21 cellular contexts compared by ENCODE assay signal in genomic region chr6:79240509-79240908, GRCh38. TPM values are rescaled to one million over a fixed set of nuclear protein-coding genes. Genes with fewer than 3 reads are reported as not detected.
DNase-seq lines count a peak whose midpoint lies in the region; ATAC-seq and TF ChIP-seq lines count a peak whose summit lies in the region.
"Had no signal": no experiment of that assay in that cellular context is flagged by ENCODE, and none has a peak within 500 bp of the region (broad histone marks: within the 10 kb centered on the region; RNA-seq: fewer than 3 reads in every experiment).

No MANE protein-coding gene starts in this region.

- H3K4me3 ChIP-seq in RWPE2 (ENCODE audit: severe bottlenecking) = no peak overlapping the region
- H3K4me3 ChIP-seq in heart right ventricle = no peak overlapping the region
- H3K4me3 ChIP-seq in adrenal gland = no peak overlapping the region
- H3K4me3 ChIP-seq: esophagus muscularis mucosa, GM23338, neural progenitor cell, sigmoid colon, uterus had no signal

- WGBS in heart right ventricle, 2 donors = 30 to 42% methylated on average over 1 of the region's 1 CpG
- WGBS in adrenal gland, 4 donors = 66 to 87% (median 74%) methylated on average over 1 of the region's 1 CpG

- H3K27ac Mint-ChIP-seq in immature natural killer cell (no peak overlapping the region), T-helper 17 cell (no peak overlapping the region)
- H3K27ac Mint-ChIP-seq: activated naive CD8-positive, alpha-beta T cell treated with anti-CD3 and anti-CD28 coated beads, Interleukin-2, amount 10 ng/mL, durations not matched to agents 7 days and 5 days; GM23338; neural progenitor cell; stimulated activated naive B cell treated with anti-CD40 and anti-IgM and Interleukin-4, amounts not matched to agents 10 μg/mL and 1 μg/mL and 100 μg/mL, for 72 hours; T-helper 1 cell treated with Interleukin-12 subunit alpha and Interleukin-12 subunit beta and Interleukin-4 antibody, amounts not matched to agents 30 μg/mL and 1 μg/mL, for 36 hours had no signal

- TF ChIP-seq POLR2A in adrenal gland (IDR thresholded peaks at IDR 0.05) = no peak

- TF ChIP-seq CTCF in RWPE2 (IDR thresholded peaks at IDR 0.05; ENCODE audit: poor library complexity, severe bottlenecking) (no peak), heart right ventricle (IDR thresholded peaks at IDR 0.05) (no peak), adrenal gland (IDR thresholded peaks at IDR 0.05) (no peak)

- intact Hi-C loops in heart right ventricle (cut with DNase I) (loop anchor here in 1 of 10 donors (5.0 kb wide), 1 partner anchor 163 kb away; the partner anchor contains the start of gene PHIP), adrenal gland (cut with DNase I) (no loop called here)

- H3K27me3 Mint-ChIP-seq in immature natural killer cell (ENCODE audit: low read depth in 3 of 3) (peaks cover 0 to 3% (median 0%) of the 10 kb centered on the region in 3 donors), T-helper 17 cell (peaks cover 9% of the 10 kb centered on the region)

- H3K4me3 Mint-ChIP-seq in immature natural killer cell = no peak overlapping the region
- no peak overlapping the region for H3K4me3 Mint-ChIP-seq in T-helper 17 cell
- H3K4me3 Mint-ChIP-seq: activated naive CD8-positive, alpha-beta T cell treated with anti-CD3 and anti-CD28 coated beads, Interleukin-2, amount 10 ng/mL, durations not matched to agents 7 days and 5 days; GM23338; neural progenitor cell; stimulated activated naive B cell treated with anti-CD40 and anti-IgM and Interleukin-4, amounts not matched to agents 10 μg/mL and 1 μg/mL and 100 μg/mL, for 72 hours; T-helper 1 cell treated with Interleukin-12 subunit alpha and Interleukin-12 subunit beta and Interleukin-4 antibody, amounts not matched to agents 30 μg/mL and 1 μg/mL, for 36 hours had no signal

- H3K9me3 Mint-ChIP-seq in immature natural killer cell = no peaks in the 10 kb centered on the region
- H3K9me3 Mint-ChIP-seq: activated naive CD8-positive, alpha-beta T cell treated with anti-CD3 and anti-CD28 coated beads, Interleukin-2, amount 10 ng/mL, durations not matched to agents 7 days and 5 days; GM23338; stimulated activated naive B cell treated with anti-CD40 and anti-IgM and Interleukin-4, amounts not matched to agents 10 μg/mL and 1 μg/mL and 100 μg/mL, for 72 hours had no signal

- H3K27ac ChIP-seq in RWPE2 (ENCODE audit: poor library complexity, severe bottlenecking) (no peak overlapping the region), heart right ventricle (no peak overlapping the region), adrenal gland (no peak overlapping the region)
- H3K27ac ChIP-seq: esophagus muscularis mucosa, neural progenitor cell, RWPE1, sigmoid colon, uterus had no signal

- H3K27me3 ChIP-seq in RWPE2 (ENCODE audit: insufficient read depth, poor library complexity, severe bottlenecking) (no peaks in the 10 kb centered on the region), heart right ventricle (no peaks in the 10 kb centered on the region), adrenal gland (no peaks in the 10 kb centered on the region)
- H3K27me3 ChIP-seq: esophagus muscularis mucosa, neural progenitor cell, sigmoid colon, uterus had no signal

- H3K36me3 ChIP-seq in RWPE2 (ENCODE audit: low read depth) = no peaks in the 10 kb centered on the region
- no peaks in the 10 kb centered on the region for H3K36me3 ChIP-seq in heart right ventricle
- H3K36me3 ChIP-seq in adrenal gland (replicated peaks in 1 of 2) = no peaks in the 10 kb centered on the region
- H3K36me3 ChIP-seq: esophagus muscularis mucosa, neural progenitor cell, sigmoid colon, uterus had no signal

- ATAC-seq in GM18867 (IDR thresholded peaks at IDR 0.05; ENCODE audit: unreplicated experiment) (peak; percentile 49), HG03135 (IDR thresholded peaks at IDR 0.05; ENCODE audit: unreplicated experiment) (peak; percentile 47), RWPE2 (ENCODE audit: low read depth) (peak; percentile 40; the same call in 1 of the 3 replicates), heart right ventricle (peak in 6 of 8 donors; percentile 55 to 96 (median 66)), T-helper 17 cell (no peak)
- ATAC-seq: GM23338 had no signal

- H3K4me1 Mint-ChIP-seq in immature natural killer cell = peaks cover 0 to 2% of the 10 kb centered on the region in 2 donors
- H3K4me1 Mint-ChIP-seq in T-helper 17 cell = no peaks in the 10 kb centered on the region
- H3K4me1 Mint-ChIP-seq: GM23338, neural progenitor cell had no signal

- H3K9me3 ChIP-seq in RWPE2 (ENCODE audit: severe bottlenecking) = no peaks in the 10 kb centered on the region
- H3K9me3 ChIP-seq in heart right ventricle = no peaks in the 10 kb centered on the region
- H3K9me3 ChIP-seq in adrenal gland (replicated peaks in 1 of 3) = no peaks in the 10 kb centered on the region
- no peaks in the 10 kb centered on the region for H3K9me3 ChIP-seq in T-helper 17 cell (ENCODE audit: control insufficient read depth, low read length, poor library complexity, severe bottlenecking)
- H3K9me3 ChIP-seq: esophagus muscularis mucosa, sigmoid colon, uterus had no signal

- DNase-seq in RWPE2 (ENCODE audit: low spot score) (no peak), heart right ventricle (no peak), NCI-H2171 treated with DMSO at 0.1 percent for 48 hours (lab: John Stamatoyannopoulos, UW) (no peak), immature natural killer cell (no peak), adrenal gland (no peak), T-helper 17 cell (no peak)
- DNase-seq: activated CD4-positive, alpha-beta T cell treated with anti-CD3 and anti-CD28 coated beads for 1 hour; activated naive CD8-positive, alpha-beta T cell treated with anti-CD3 and anti-CD28 coated beads, Interleukin-2, amount 10 ng/mL, durations not matched to agents 7 days and 5 days; DND-41; NCI-H510A; sigmoid colon; stimulated activated CD4-positive, alpha-beta T cell treated with anti-CD3 and anti-CD28 coated beads, Interleukin-4, amount 100 ng/mL, for 4 hours; stimulated activated naive B cell treated with anti-CD40 and anti-IgM and Interleukin-4, amounts not matched to agents 10 μg/mL and 1 μg/mL and 100 μg/mL, for 72 hours; uterus had no signal

- H3K4me1 ChIP-seq in RWPE2 (ENCODE audit: insufficient read depth, poor library complexity, severe bottlenecking) (no peaks in the 10 kb centered on the region), heart right ventricle (peaks cover 0 to 17% (median 9%) of the 10 kb centered on the region in 9 donors), adrenal gland (replicated peaks in 1 of 2) (peaks cover 0 to 7% of the 10 kb centered on the region in 2 donors)
- H3K4me1 ChIP-seq: neural progenitor cell, sigmoid colon, uterus had no signal

- peaks cover 0 to 5% (median 3%) of the 10 kb centered on the region in 3 donors for H3K36me3 Mint-ChIP-seq in immature natural killer cell
- no peaks in the 10 kb centered on the region for H3K36me3 Mint-ChIP-seq in T-helper 17 cell (ENCODE audit: low read depth)
- H3K36me3 Mint-ChIP-seq: neural progenitor cell had no signal

RNA-seq across cellular contexts. Expression of gene HMGN3, which starts 6.0 kb away (rescaled TPM):
- total RNA-seq in heart right ventricle (100 to 1,000 TPM; 105 to 180 (median 137) TPM), adrenal gland (100 to 1,000 TPM in 6 of 8 donors, 10 to 100 TPM in 2; 87.5 to 207 (median 117) TPM), T-helper 17 cell (10 to 100 TPM; 25.0 to 31.5 TPM)
- polyA plus RNA-seq in heart right ventricle (100 to 1,000 TPM in 1 of 2 donors, 10 to 100 TPM in 1; 81.6 to 205 TPM), immature natural killer cell (100 to 1,000 TPM; 130 to 168 (median 163) TPM), adrenal gland (100 to 1,000 TPM; 215 to 271 (median 215) TPM)
